In genomic region chr1:15353839-15354579, GRCh38 we compare ENCODE assay signal across 23 cellular contexts.
A peak's percentile ranks its signal among the peaks of the same experiment; 100 is the strongest.
DNase-seq lines count a peak whose midpoint lies in the region; ATAC-seq and TF ChIP-seq lines count a peak whose summit lies in the region.
"Had no signal": no experiment of that assay in that cellular context is flagged by ENCODE, and none has a peak within 500 bp of the region (broad histone marks: within the 10 kb centered on the region; RNA-seq: fewer than 3 reads in every experiment).

No MANE protein-coding gene starts in this region.

- ATAC-seq in HG02973 (IDR thresholded peaks at IDR 0.05; ENCODE audit: unreplicated experiment) (no peak), GM21786 (IDR thresholded peaks at IDR 0.05; ENCODE audit: unreplicated experiment) (no peak), GM21526 (IDR thresholded peaks at IDR 0.05; ENCODE audit: low FRiP score, unreplicated experiment) (no peak)
- ATAC-seq: right lobe of liver; stimulated activated naive CD8-positive, alpha-beta T cell treated with anti-CD3 and anti-CD28 coated beads, Interleukin-15, Interleukin-2, amounts not matched to agents 100 U/mL and 50 U/mL, for 24 hours had no signal

- in situ Hi-C loops in astrocyte of the spinal cord (cut with HindIII; ENCODE audit: low sequenced_read_pairs): no loop called here

- peak overlapping the region; percentile 38 for H3K27ac Mint-ChIP-seq in activated naive CD4-positive, alpha-beta T cell treated with anti-CD3 and anti-CD28 coated beads, Interleukin-2, amount 50 U/mL, for 24 hours

- peaks cover 14% of the 10 kb centered on the region for H3K4me1 Mint-ChIP-seq in activated naive CD4-positive, alpha-beta T cell treated with anti-CD3 and anti-CD28 coated beads, Interleukin-2, amount 50 U/mL, for 24 hours

- no peak for TF ChIP-seq CTCF in astrocyte of the spinal cord (IDR thresholded peaks at IDR 0.05; ENCODE audit: low read depth, low read length)

- H3K9me3 Mint-ChIP-seq in activated naive CD4-positive, alpha-beta T cell treated with anti-CD3 and anti-CD28 coated beads, Interleukin-2, amount 50 U/mL, for 24 hours: no peaks in the 10 kb centered on the region
- H3K9me3 Mint-ChIP-seq: central memory CD8-positive, alpha-beta T cell had no signal

- no peak overlapping the region for H3K4me3 Mint-ChIP-seq in activated naive CD4-positive, alpha-beta T cell treated with anti-CD3 and anti-CD28 coated beads, Interleukin-2, amount 50 U/mL, for 24 hours
- H3K4me3 Mint-ChIP-seq: central memory CD8-positive, alpha-beta T cell had no signal

- H3K36me3 Mint-ChIP-seq in activated naive CD4-positive, alpha-beta T cell treated with anti-CD3 and anti-CD28 coated beads, Interleukin-2, amount 50 U/mL, for 24 hours: no peaks in the 10 kb centered on the region
- H3K36me3 Mint-ChIP-seq: CD4-positive, alpha-beta memory T cell had no signal

- H3K4me3 ChIP-seq in astrocyte of the spinal cord (ENCODE audit: low read depth, low read length): no peak overlapping the region
- H3K4me3 ChIP-seq: esophagus squamous epithelium, HAP-1, left ventricle myocardium inferior, right lobe of liver had no signal

- H3K27me3 Mint-ChIP-seq in activated naive CD4-positive, alpha-beta T cell treated with anti-CD3 and anti-CD28 coated beads, Interleukin-2, amount 50 U/mL, for 24 hours: peaks cover 2% of the 10 kb centered on the region
- H3K27me3 Mint-ChIP-seq: central memory CD8-positive, alpha-beta T cell had no signal

- DNase-seq in activated naive CD4-positive, alpha-beta T cell treated with anti-CD3 and anti-CD28 coated beads, Interleukin-2, amount 50 U/mL, for 16 hours: no peak
- DNase-seq in NCI-H345 (lab: John Stamatoyannopoulos, UW): peak; percentile 70
- DNase-seq in astrocyte of the spinal cord (ENCODE audit: low read depth, low spot score): peak; percentile 30
- DNase-seq in activated CD4-positive, alpha-beta T cell treated with anti-CD3 and anti-CD28 coated beads, Interleukin-2, amount 50 U/mL, for 48 hours: no peak
- DNase-seq: activated CD4-positive, alpha-beta T cell treated with anti-CD3 and anti-CD28 coated beads for 1 hour; activated effector memory CD4-positive, alpha-beta T cell treated with anti-CD3 and anti-CD28 coated beads, Interleukin-2, amount 50 U/mL, for 16 hours; amygdala; CD4-positive, alpha-beta memory T cell; effector CD8-positive, alpha-beta T cell; esophagus squamous epithelium; glutamatergic neuron; left ventricle myocardium inferior; NCI-H1105; occipital lobe; stimulated activated naive CD8-positive, alpha-beta T cell treated with anti-CD3 and anti-CD28 coated beads, Interleukin-15, Interleukin-2, amounts not matched to agents 100 U/mL and 50 U/mL, for 24 hours; T-helper 9 cell had no signal

Comparison
In these comparisons a context has a peak if more than half of its experiments do, and no peak if none do; other contexts are left out.
1. DNase-seq: peak in NCI-H345 (single experiment) and astrocyte of the spinal cord (single experiment); none in activated naive CD4-positive, alpha-beta T cell treated with anti-CD3 and anti-CD28 coated beads, Interleukin-2, amount 50 U/mL, for 16 hours (single experiment) and activated CD4-positive, alpha-beta T cell treated with anti-CD3 and anti-CD28 coated beads, Interleukin-2, amount 50 U/mL, for 48 hours (0 of 2).